In genomic region chr1:188517139-188517538, GRCh38 we compare ENCODE assay signal across 22 cellular contexts.
"Had no signal": no experiment of that assay in that cellular context is flagged by ENCODE, and none has a peak within 500 bp of the region (broad histone marks: within the 10 kb centered on the region; RNA-seq: fewer than 3 reads in every experiment).

No MANE protein-coding gene starts in this region.

- H3K4me3 ChIP-seq: hepatocyte, left ventricle myocardium inferior, lung, ovary, skin epidermis, suprapubic skin, thoracic aorta, tibial artery, upper lobe of right lung had no signal

- ATAC-seq: natural killer cell; right cardiac atrium; sciatic nerve; stimulated activated effector memory CD8-positive, alpha-beta T cell treated with anti-CD3 and anti-CD28 coated beads, Interleukin-12 subunit alpha, Interleukin-12 subunit beta, amount 100 ng/mL, for 72 hours; upper lobe of right lung had no signal

- DNase-seq: islet precursor cell; left ventricle myocardium inferior; mesendoderm; naive B cell; natural killer cell; ovary; right cardiac atrium; stimulated activated CD4-positive, alpha-beta T cell treated with anti-CD3 and anti-CD28 coated beads, Interleukin-12 subunit alpha, Interleukin-12 subunit beta, amount 100 ng/mL, for 4 hours; stimulated activated CD4-positive, alpha-beta T cell treated with anti-CD3 and anti-CD28 coated beads, Interleukin-15, amount 100 ng/mL, for 24 hours; stimulated activated CD4-positive, alpha-beta T cell treated with anti-CD3 and anti-CD28 coated beads, Interleukin-4, amount 100 ng/mL, for 24 hours; stimulated activated naive CD4-positive, alpha-beta T cell; tibial artery; trophoblast cell; upper lobe of right lung had no signal

- FAIRE-seq: urothelium cell line had no signal
